In the genomic region with DNA sequence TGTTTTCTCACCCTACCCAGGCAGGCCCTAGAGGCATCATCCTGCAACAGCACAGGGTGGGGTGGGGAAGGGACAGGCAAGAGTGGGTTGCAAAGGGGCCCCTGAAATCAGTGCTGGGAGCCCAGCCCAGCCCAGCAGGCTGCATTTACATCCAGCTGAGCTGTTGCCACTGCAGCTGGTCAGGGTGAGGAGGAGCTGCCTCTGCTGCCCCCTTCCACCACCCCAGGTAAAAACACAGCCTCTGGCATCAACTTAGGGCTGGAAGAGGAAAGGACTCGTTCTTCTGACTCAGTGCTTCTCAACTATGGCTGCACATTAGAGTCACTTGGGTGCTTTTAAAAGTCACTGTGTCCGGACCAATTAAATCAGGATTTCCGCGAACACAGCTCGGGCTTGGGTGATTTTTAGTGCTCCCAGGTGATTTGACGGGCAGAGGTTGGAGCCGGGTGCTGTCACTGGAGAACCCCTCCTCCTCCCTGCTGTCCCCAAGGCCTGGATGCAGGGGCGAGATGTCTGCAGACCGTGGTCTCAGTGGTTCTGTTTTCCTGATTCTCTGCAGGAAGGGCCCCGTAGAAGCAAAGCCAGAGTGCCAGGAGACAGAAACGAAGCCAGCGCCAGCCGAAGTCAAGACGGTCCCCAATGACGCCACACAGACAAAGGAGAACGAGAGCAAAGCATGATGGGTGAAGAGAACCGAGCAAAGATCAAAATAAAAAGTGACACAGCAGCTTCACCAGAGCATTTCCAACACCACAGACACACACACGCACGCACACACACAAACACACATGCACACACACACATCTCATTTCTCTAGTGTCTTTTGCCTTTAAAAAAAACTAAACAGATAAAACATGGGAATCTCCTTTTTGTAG, we compare ENCODE assay signal across 1 cellular context.
TF ChIP-seq lines count a peak whose summit lies in the region.

No MANE protein-coding gene starts in this region.

TF ChIP-seq in H1, 55 proteins besides CTCF, POLR2A, EP300 and RAD21:
- TF ChIP-seq SRF (IDR thresholded peaks at IDR 0.05; ENCODE audit: low read depth, low read length) = no peak
- no peak for TF ChIP-seq POU5F1 (IDR thresholded peaks at IDR 0.05; ENCODE audit: low read depth, low read length)
- no peak for TF ChIP-seq YY1 (IDR thresholded peaks at IDR 0.05; ENCODE audit: low read depth, low read length)
- TF ChIP-seq, protein P1, sequence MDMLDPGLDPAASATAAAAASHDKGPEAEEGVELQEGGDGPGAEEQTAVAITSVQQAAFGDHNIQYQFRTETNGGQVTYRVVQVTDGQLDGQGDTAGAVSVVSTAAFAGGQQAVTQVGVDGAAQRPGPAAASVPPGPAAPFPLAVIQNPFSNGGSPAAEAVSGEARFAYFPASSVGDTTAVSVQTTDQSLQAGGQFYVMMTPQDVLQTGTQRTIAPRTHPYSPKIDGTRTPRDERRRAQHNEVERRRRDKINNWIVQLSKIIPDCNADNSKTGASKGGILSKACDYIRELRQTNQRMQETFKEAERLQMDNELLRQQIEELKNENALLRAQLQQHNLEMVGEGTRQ (IDR thresholded peaks at IDR 0.05; ENCODE audit: low read length) = no peak
